ENCODE assay signal across 11 cellular contexts in genomic region chr3:194139977-194140351, GRCh38. TPM values are rescaled to one million over a fixed set of nuclear protein-coding genes. Genes with fewer than 3 reads are reported as not detected.
A peak's percentile ranks its signal among the peaks of the same experiment; 100 is the strongest.
DNase-seq lines count a peak whose midpoint lies in the region; ATAC-seq and TF ChIP-seq lines count a peak whose summit lies in the region.
"Had no signal": no experiment of that assay in that cellular context is flagged by ENCODE, and none has a peak within 500 bp of the region (broad histone marks: within the 10 kb centered on the region; RNA-seq: fewer than 3 reads in every experiment).

No MANE protein-coding gene starts in this region.

- peaks cover 39% of the 10 kb centered on the region for H3K4me1 Mint-ChIP-seq in activated naive CD8-positive, alpha-beta T cell (ENCODE audit: low read depth)
- H3K4me1 Mint-ChIP-seq in activated naive CD8-positive, alpha-beta T cell treated with anti-CD3 and anti-CD28 coated beads for 36 hours, result peaks cover 34% of the 10 kb centered on the region
- H3K4me1 Mint-ChIP-seq in mesothelial cell of epicardium, result peaks cover 51% of the 10 kb centered on the region

- peaks cover 24% of the 10 kb centered on the region for H3K27me3 Mint-ChIP-seq in activated naive CD8-positive, alpha-beta T cell
- H3K27me3 Mint-ChIP-seq in activated naive CD8-positive, alpha-beta T cell treated with anti-CD3 and anti-CD28 coated beads for 36 hours, result peaks cover 59% of the 10 kb centered on the region
- H3K27me3 Mint-ChIP-seq in mesothelial cell of epicardium (ENCODE audit: low read depth), result no peaks in the 10 kb centered on the region

- TF ChIP-seq CTCF in breast epithelium (IDR thresholded peaks at IDR 0.05) (no peak), mesothelial cell of epicardium (IDR thresholded peaks at IDR 0.05; ENCODE audit: unreplicated experiment) (no peak), upper lobe of right lung (IDR thresholded peaks at IDR 0.05) (no peak), omental fat pad (IDR thresholded peaks at IDR 0.05) (no peak)

- no peaks in the 10 kb centered on the region for H3K27me3 ChIP-seq in breast epithelium
- no peaks in the 10 kb centered on the region for H3K27me3 ChIP-seq in upper lobe of right lung

- H3K4me1 ChIP-seq in breast epithelium (peaks cover 5 to 7% of the 10 kb centered on the region in 2 donors), upper lobe of right lung (peaks cover 58% of the 10 kb centered on the region)

- no peak for TF ChIP-seq POLR2A in breast epithelium (IDR thresholded peaks at IDR 0.05)

- intact Hi-C loops in breast epithelium (cut with DNase I; ENCODE audit: low total_unique reads), result loop anchor here (10.0 kb wide), 1 partner anchor 175 kb away; no protein-coding TSS in a partner anchor
- intact Hi-C loops in upper lobe of right lung (cut with DNase I), result loop anchor here (5.0 to 10.0 kb wide), 3 partner anchors 127 to 353 kb away; no protein-coding TSS in a partner anchor

- H3K27ac ChIP-seq in breast epithelium (peak overlapping the region; percentile 86 to 99), upper lobe of right lung (peak overlapping the region; percentile 91)

- ATAC-seq in upper lobe of right lung (no peak), omental fat pad (ENCODE audit: low FRiP score) (no peak), GM19328 (IDR thresholded peaks at IDR 0.05; ENCODE audit: unreplicated experiment) (no peak)
- ATAC-seq: esophagus mucosa had no signal

- no peak overlapping the region for H3K27ac Mint-ChIP-seq in activated naive CD8-positive, alpha-beta T cell
- no peak overlapping the region for H3K27ac Mint-ChIP-seq in activated naive CD8-positive, alpha-beta T cell treated with anti-CD3 and anti-CD28 coated beads for 36 hours
- H3K27ac Mint-ChIP-seq in mesothelial cell of epicardium, result peak overlapping the region; percentile 90
- H3K27ac Mint-ChIP-seq: activated T-cell treated with anti-CD3 and anti-CD28 coated beads, Interleukin-2, amount 50 U/mL, for 72 hours had no signal

- no peaks in the 10 kb centered on the region for H3K9me3 Mint-ChIP-seq in activated naive CD8-positive, alpha-beta T cell (ENCODE audit: low read depth)
- H3K9me3 Mint-ChIP-seq in activated naive CD8-positive, alpha-beta T cell treated with anti-CD3 and anti-CD28 coated beads for 36 hours, result no peaks in the 10 kb centered on the region
- H3K9me3 Mint-ChIP-seq in mesothelial cell of epicardium, result no peaks in the 10 kb centered on the region
- H3K9me3 Mint-ChIP-seq: activated T-cell treated with anti-CD3 and anti-CD28 coated beads, Interleukin-2, amount 50 U/mL, for 72 hours had no signal

- H3K4me3 Mint-ChIP-seq in activated naive CD8-positive, alpha-beta T cell, result peak overlapping the region; percentile 49
- H3K4me3 Mint-ChIP-seq in activated naive CD8-positive, alpha-beta T cell treated with anti-CD3 and anti-CD28 coated beads for 36 hours, result no peak overlapping the region
- peak overlapping the region; percentile 90 for H3K4me3 Mint-ChIP-seq in mesothelial cell of epicardium

- H3K9me3 ChIP-seq in breast epithelium (no peaks in the 10 kb centered on the region), upper lobe of right lung (no peaks in the 10 kb centered on the region)

- no peak for DNase-seq in activated naive CD8-positive, alpha-beta T cell treated with anti-CD3 and anti-CD28 coated beads for 36 hours
- DNase-seq in breast epithelium (ENCODE audit: low spot score in 2 of 2) (no peak), mesothelial cell of epicardium (ENCODE audit: low spot score in 2 of 2, unreplicated experiment in 2 of 2) (no peak), upper lobe of right lung (no peak), omental fat pad (ENCODE audit: low spot score) (no peak)
- no peak for DNase-seq in stimulated activated CD8-positive, alpha-beta memory T cell treated with anti-CD3 and anti-CD28 coated beads, Interleukin-4, amount 100 ng/mL, for 48 hours
- DNase-seq: SHP77 had no signal

- H3K36me3 ChIP-seq in breast epithelium, result no peaks in the 10 kb centered on the region
- no peaks in the 10 kb centered on the region for H3K36me3 ChIP-seq in upper lobe of right lung

- H3K4me3 ChIP-seq in breast epithelium (peak overlapping the region in 2 of 3 donors; percentile 69 to 89), upper lobe of right lung (peak overlapping the region; percentile 68)

- no peaks in the 10 kb centered on the region for H3K36me3 Mint-ChIP-seq in activated naive CD8-positive, alpha-beta T cell
- peaks cover under 1% of the 10 kb centered on the region for H3K36me3 Mint-ChIP-seq in activated naive CD8-positive, alpha-beta T cell treated with anti-CD3 and anti-CD28 coated beads for 36 hours
- peaks cover 7% of the 10 kb centered on the region for H3K36me3 Mint-ChIP-seq in mesothelial cell of epicardium

RNA-seq across cellular contexts. Expression of gene HES1, which starts 4.0 kb away (rescaled TPM):
- under 1 TPM in 1 of 2 experiments, not detected in 1; 0.14 TPM for total RNA-seq in activated naive CD8-positive, alpha-beta T cell treated with anti-CD3 and anti-CD28 coated beads for 36 hours
- total RNA-seq in breast epithelium (100 to 1,000 TPM in 1 of 3 donors, 10 to 100 TPM in 1, 1 to 10 TPM in 1; 6.6 to 110 (median 87.2) TPM), mesothelial cell of epicardium (99.9 to 108 TPM (median 104 TPM) in 3 replicates), upper lobe of right lung (43.6 TPM), omental fat pad (10 to 100 TPM in 3 of 4 donors, 1 to 10 TPM in 1; 8.3 to 23.9 (median 12.7) TPM)

Comparison
In these comparisons a context has a peak if more than half of its experiments do, and no peak if none do; other contexts are left out.
1. RNA of gene HES1, which starts 4.0 kb away (total RNA-seq): 99.9 to 108 TPM in mesothelial cell of epicardium, 6.6 to 110 TPM in breast epithelium, 43.6 TPM in upper lobe of right lung (single experiment) and 8.3 to 23.9 TPM in omental fat pad; 0.14 TPM in activated naive CD8-positive, alpha-beta T cell treated with anti-CD3 and anti-CD28 coated beads for 36 hours; every median in the first group is over 4 times any median in the second.